In the genomic region with DNA sequence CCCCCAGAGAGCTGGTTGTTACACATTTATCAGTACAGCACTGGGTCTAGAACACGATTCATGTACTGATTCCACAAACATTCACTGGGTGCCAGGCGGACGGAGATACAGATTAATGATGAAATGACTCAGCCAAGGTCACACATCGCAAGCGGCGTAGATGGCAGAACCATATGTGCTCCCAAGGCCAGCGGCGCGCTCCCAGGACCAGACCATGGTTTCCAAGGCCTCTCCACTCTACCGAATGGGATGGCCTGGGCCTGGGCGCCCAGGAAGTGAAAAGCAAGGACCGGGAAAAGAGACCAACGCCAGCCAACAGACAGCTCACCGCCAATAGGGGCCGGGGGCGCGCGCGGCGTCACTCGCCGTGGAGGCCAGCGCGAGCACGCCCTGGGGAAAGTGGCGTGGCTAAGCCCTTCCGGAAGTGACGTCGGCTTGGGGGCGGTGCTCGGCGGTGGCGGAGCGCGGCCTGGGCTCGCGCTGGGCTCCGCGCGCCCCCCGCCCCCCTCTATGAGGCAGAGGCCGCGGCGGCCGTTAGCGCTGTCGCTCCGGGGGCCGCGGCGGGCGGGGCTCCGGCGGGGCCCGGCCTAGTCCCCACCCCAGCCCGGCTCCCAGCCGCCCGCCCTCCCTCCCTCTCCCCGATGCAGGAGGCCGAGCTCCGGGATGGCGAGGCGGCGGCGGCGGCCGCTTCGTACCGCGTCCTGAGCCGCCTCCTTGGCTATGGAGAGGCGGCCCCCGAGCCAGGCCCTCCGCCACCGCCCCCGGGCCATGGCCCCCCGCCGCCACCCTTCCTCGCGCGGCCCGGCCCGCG, we compare ENCODE assay signal across 8 cellular contexts. TPM values are rescaled to one million over a fixed set of nuclear protein-coding genes. Genes with fewer than 3 reads are reported as not detected.
DNase-seq lines count a peak whose midpoint lies in the region; ATAC-seq, FAIRE-seq and TF ChIP-seq lines count a peak whose summit lies in the region.

A gene with protein sequence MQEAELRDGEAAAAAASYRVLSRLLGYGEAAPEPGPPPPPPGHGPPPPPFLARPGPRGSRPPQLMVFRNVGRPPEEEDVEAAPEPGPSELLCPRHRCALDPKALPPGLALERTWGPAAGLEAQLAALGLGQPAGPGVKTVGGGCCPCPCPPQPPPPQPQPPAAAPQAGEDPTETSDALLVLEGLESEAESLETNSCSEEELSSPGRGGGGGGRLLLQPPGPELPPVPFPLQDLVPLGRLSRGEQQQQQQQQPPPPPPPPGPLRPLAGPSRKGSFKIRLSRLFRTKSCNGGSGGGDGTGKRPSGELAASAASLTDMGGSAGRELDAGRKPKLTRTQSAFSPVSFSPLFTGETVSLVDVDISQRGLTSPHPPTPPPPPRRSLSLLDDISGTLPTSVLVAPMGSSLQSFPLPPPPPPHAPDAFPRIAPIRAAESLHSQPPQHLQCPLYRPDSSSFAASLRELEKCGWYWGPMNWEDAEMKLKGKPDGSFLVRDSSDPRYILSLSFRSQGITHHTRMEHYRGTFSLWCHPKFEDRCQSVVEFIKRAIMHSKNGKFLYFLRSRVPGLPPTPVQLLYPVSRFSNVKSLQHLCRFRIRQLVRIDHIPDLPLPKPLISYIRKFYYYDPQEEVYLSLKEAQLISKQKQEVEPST (plus strand): TSS at position 433 of the 811 bp plus-strand sequence. CDS start 209 bp downstream, at position 642.

- TF ChIP-seq RAD21 in HepG2 (CRISPR knock-in tag; IDR thresholded peaks at IDR 0.05), result peak; percentile 67

- intact Hi-C loops in HepG2 (cut with micrococcal nuclease; ENCODE audit: unreplicated experiment), result no loop called here

- peaks cover 44% of the 10 kb centered on the region for H4K20me1 ChIP-seq in BLaER1
- peaks cover 17% of the 10 kb centered on the region; the same call in 1 of the 2 replicates for H4K20me1 ChIP-seq in HepG2 (ENCODE audit: insufficient read depth, low read length)

- in situ Hi-C loops in HepG2 (cut with HindIII; ENCODE audit: extremely low pct_ligation_motif_present, low pct_unique_long_range_greater_than_20kb), result no loop called here

- WGBS in HepG2 (ENCODE audit: low lambda C conversion rate), result 2% methylated on average over 17 of the region's 84 CpGs

- H3K9me3 ChIP-seq in BLaER1 (no peaks in the 10 kb centered on the region), HepG2 (ENCODE audit: low read length) (no peaks in the 10 kb centered on the region)

- CTCF ChIA-PET in HepG2 (lab: Yijun Ruan, JAX; ENCODE audit: low intra/inter-chr PET ratio, low total read pairs), result interaction anchor here (4.0 kb wide), 1 partner anchor 63 kb away, joined by 51 read pairs; no protein-coding TSS in a partner anchor

- DNase-seq in NCI-H526 treated with DMSO at 0.1 percent for 48 hours (lab: John Stamatoyannopoulos, UW), result peak; percentile 85
- peak; percentile 94 for DNase-seq in activated CD4-positive, alpha-beta T cell treated with anti-CD3 and anti-CD28 coated beads, Interleukin-2, amount 50 U/mL, for 1 hour
- peak; percentile 94 for DNase-seq in dermis blood vessel endothelial cell
- peak; percentile 95 for DNase-seq in HepG2 (ENCODE audit: low spot score)
- peak; percentile 90 to 93 for DNase-seq in stimulated activated CD4-positive, alpha-beta T cell treated with anti-CD3 and anti-CD28 coated beads, Interleukin-2, amount 100 ng/mL, for 48 hours

- H3K4me1 ChIP-seq in BLaER1 (peaks cover 34% of the 10 kb centered on the region), HepG2 (ENCODE audit: insufficient read depth, low read length) (peaks cover 63% of the 10 kb centered on the region)

- TF ChIP-seq POLR2A in HepG2 (IDR thresholded peaks at IDR 0.05; ENCODE audit: insufficient read depth in 1 of 2, low read depth in 2 of 2, low read length in 2 of 2), result peak; percentile 96 to 97

- H3K27ac ChIP-seq in BLaER1 (peak within 1 kb of the TSS; percentile 89), HepG2 (ENCODE audit: extremely low read length, insufficient read depth, low read length) (peak within 1 kb of the TSS; percentile 73)

- H3K4me3 ChIP-seq in BLaER1 (peak within 1 kb of the TSS; percentile 94), HepG2 (replicated peaks in 1 of 3; ENCODE audit: insufficient read depth in 1 of 3, low read depth in 2 of 3, low read length in 3 of 3) (peak within 1 kb of the TSS; percentile 91 to 95 (median 94))

- ATAC-seq in GM19328 (IDR thresholded peaks at IDR 0.05; ENCODE audit: unreplicated experiment), result peak; percentile 83
- peak; percentile 74 for ATAC-seq in HG03469 (IDR thresholded peaks at IDR 0.05; ENCODE audit: unreplicated experiment)
- peak; percentile 89 for ATAC-seq in HepG2

- H3K9ac ChIP-seq in BLaER1 (peak within 1 kb of the TSS; percentile 92), HepG2 (ENCODE audit: insufficient read depth, low read depth, low read length) (peak within 1 kb of the TSS; percentile 77)

- TF ChIP-seq CTCF in HepG2 (CRISPR knock-in tag; IDR thresholded peaks at IDR 0.05), result peak; percentile 39

- H3K27me3 ChIP-seq in BLaER1 (no peaks in the 10 kb centered on the region), HepG2 (ENCODE audit: control insufficient read depth in 1 of 2, insufficient read depth in 2 of 2, low read length in 2 of 2) (no peaks in the 10 kb centered on the region; a peak in 1 of 5 replicates)

- peak within 1 kb of the TSS; percentile 89 for H3K4me2 ChIP-seq in BLaER1
- peak within 1 kb of the TSS; percentile 94 for H3K4me2 ChIP-seq in HepG2 (ENCODE audit: low read depth, low read length)

- BruUV-seq in HepG2 (replicated peaks; lab: Mats Ljungman, UMichigan), result no TSS peak

- FAIRE-seq in HepG2 (lab: Jason Lieb, UNC), result no peak

- H3K36me3 ChIP-seq in BLaER1 (0 out of 2 replicates have a peak, but pooled peaks cover 6% of the 10 kb centered on the region), HepG2 (replicated peaks in 1 of 2; ENCODE audit: control insufficient read depth in 1 of 2, insufficient read depth in 2 of 2, low read length in 2 of 2) (no peaks in the 10 kb centered on the region)

- peak within 1 kb of the TSS; percentile 50 for H2AFZ ChIP-seq in HepG2 (ENCODE audit: low read length)

- POLR2A ChIA-PET in HepG2 (lab: Yijun Ruan, JAX), result interaction anchor here (0.6 to 6.8 kb wide), 18 partner anchors 8 to 401 kb away, joined by 3 to 158 read pairs (median 4); a partner anchor contains a TSS

- peaks cover 38% of the 10 kb centered on the region for H3K79me2 ChIP-seq in HepG2 (ENCODE audit: insufficient read depth, low read length)

- TF ChIP-seq EP300 in HepG2 (IDR thresholded peaks at IDR 0.05; ENCODE audit: low read depth in 2 of 2, low read length in 2 of 2) (peak in 1 of 2 experiments; percentile 45; a peak in 2 of 4 replicates), HepG2 (CRISPR knock-in tag; IDR thresholded peaks at IDR 0.05; ENCODE audit: borderline replicate concordance) (no peak)

TF ChIP-seq in HepG2, 621 proteins besides CTCF, POLR2A, EP300 and RAD21 (continues in another document):
- TF ChIP-seq, protein P1, sequence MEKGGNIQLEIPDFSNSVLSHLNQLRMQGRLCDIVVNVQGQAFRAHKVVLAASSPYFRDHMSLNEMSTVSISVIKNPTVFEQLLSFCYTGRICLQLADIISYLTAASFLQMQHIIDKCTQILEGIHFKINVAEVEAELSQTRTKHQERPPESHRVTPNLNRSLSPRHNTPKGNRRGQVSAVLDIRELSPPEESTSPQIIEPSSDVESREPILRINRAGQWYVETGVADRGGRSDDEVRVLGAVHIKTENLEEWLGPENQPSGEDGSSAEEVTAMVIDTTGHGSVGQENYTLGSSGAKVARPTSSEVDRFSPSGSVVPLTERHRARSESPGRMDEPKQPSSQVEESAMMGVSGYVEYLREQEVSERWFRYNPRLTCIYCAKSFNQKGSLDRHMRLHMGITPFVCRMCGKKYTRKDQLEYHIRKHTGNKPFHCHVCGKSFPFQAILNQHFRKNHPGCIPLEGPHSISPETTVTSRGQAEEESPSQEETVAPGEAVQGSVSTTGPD (CRISPR knock-in tag; IDR thresholded peaks at IDR 0.05), result no peak
- TF ChIP-seq ELF4 (CRISPR knock-in tag; IDR thresholded peaks at IDR 0.05; ENCODE audit: borderline replicate concordance), result peak; percentile 74; the same call in 1 of the 2 replicates
- TF ChIP-seq MAFG (CRISPR knock-in tag; IDR thresholded peaks at IDR 0.05), result no peak
- peak; percentile 90 for TF ChIP-seq TGIF2 (CRISPR knock-in tag; IDR thresholded peaks at IDR 0.05)
- TF ChIP-seq KDM2A (CRISPR knock-in tag; IDR thresholded peaks at IDR 0.05; ENCODE audit: borderline replicate concordance, low read depth), result peak; percentile 91
- TF ChIP-seq ZNF235 (CRISPR knock-in tag; IDR thresholded peaks at IDR 0.05; ENCODE audit: borderline replicate concordance), result no peak
- TF ChIP-seq, protein P2, sequence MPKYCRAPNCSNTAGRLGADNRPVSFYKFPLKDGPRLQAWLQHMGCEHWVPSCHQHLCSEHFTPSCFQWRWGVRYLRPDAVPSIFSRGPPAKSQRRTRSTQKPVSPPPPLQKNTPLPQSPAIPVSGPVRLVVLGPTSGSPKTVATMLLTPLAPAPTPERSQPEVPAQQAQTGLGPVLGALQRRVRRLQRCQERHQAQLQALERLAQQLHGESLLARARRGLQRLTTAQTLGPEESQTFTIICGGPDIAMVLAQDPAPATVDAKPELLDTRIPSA (CRISPR knock-in tag; IDR thresholded peaks at IDR 0.05; ENCODE audit: borderline replicate concordance), result no peak

RNA-seq across cellular contexts. Expression of the gene that starts here (rescaled TPM):
- total RNA-seq in dermis blood vessel endothelial cell (7.0 and 8.3 TPM in 2 replicates), HepG2 (2016; rRNA removed; fragmentation: Illumina TruSeq; extraction: Trizol) (24.0 and 24.2 TPM in 2 replicates)
- total RNA-seq in HepG2 (2016; cell fraction: cytosol; rRNA removed; fragmentation: Illumina TruSeq; extraction: Trizol; ENCODE audit: low read depth), result 19.2 and 21.2 TPM in 2 replicates
- 20.1 and 23.6 TPM in 2 replicates for total RNA-seq in HepG2 (2016; cell fraction: insoluble cytoplasmic fraction; rRNA removed; fragmentation: Illumina TruSeq; extraction: Trizol)
- 13.4 and 14.5 TPM in 2 replicates for total RNA-seq in HepG2 (2016; cell fraction: membrane; rRNA removed; fragmentation: Illumina TruSeq; extraction: Trizol)
- total RNA-seq in HepG2 (2016; cell fraction: nucleus; rRNA removed; fragmentation: Illumina TruSeq; extraction: Trizol), result 17.8 and 25.0 TPM in 2 replicates
- polyA plus RNA-seq in HepG2 (2011; rRNA removed), result 17.8 and 19.2 TPM in 2 replicates
- polyA plus RNA-seq in HepG2 (2011; cell fraction: cytosol; rRNA removed), result 11.8 and 11.9 TPM in 2 replicates
- 26.2 and 27.3 TPM in 2 replicates for polyA plus RNA-seq in HepG2 (2011; cell fraction: nucleus; rRNA removed)
- 18.6 and 19.8 TPM in 2 replicates for polyA plus RNA-seq in HepG2 (2012)
- 2.0 and 3.0 TPM in 2 replicates for polyA plus RNA-seq in HepG2 (2016; cell fraction: cytosol; fragmentation: Illumina TruSeq; extraction: Trizol; ENCODE audit: low read depth)
- polyA plus RNA-seq in HepG2 (2016; cell fraction: insoluble cytoplasmic fraction; fragmentation: Illumina TruSeq; extraction: Trizol; ENCODE audit: low read depth), result 11.1 and 12.4 TPM in 2 replicates
- polyA plus RNA-seq in HepG2 (2016; cell fraction: membrane; fragmentation: Illumina TruSeq; extraction: Trizol; ENCODE audit: low read depth), result 4.1 and 5.3 TPM in 2 replicates
- 26.3 and 28.1 TPM in 2 replicates for polyA plus RNA-seq in HepG2 (2016; cell fraction: nucleus; fragmentation: Illumina TruSeq; extraction: Trizol; ENCODE audit: insufficient read depth, low read depth)
- polyA minus RNA-seq in HepG2 (2011; rRNA and poly(A)+ RNA removed; ENCODE audit: low replicate concordance), result 39.7 and 48.1 TPM in 2 replicates
- 14.7 and 15.5 TPM in 2 replicates for polyA minus RNA-seq in HepG2 (2011; cell fraction: cytosol; rRNA and poly(A)+ RNA removed)
- polyA minus RNA-seq in HepG2 (2011; cell fraction: nucleus; rRNA and poly(A)+ RNA removed), result 24.3 and 29.0 TPM in 2 replicates

Comparison
In these comparisons a context has a peak if more than half of its experiments do, and no peak if none do; other contexts are left out.
1. Peak in every context shown above with its lines: DNase-seq, ATAC-seq, H3K4me3 ChIP-seq and H3K27ac ChIP-seq.